23 cellular contexts compared by ENCODE assay signal in genomic region chr9:12712532-12712931, GRCh38. TPM values are rescaled to one million over a fixed set of nuclear protein-coding genes. Genes with fewer than 3 reads are reported as not detected.
"Had no signal": no experiment of that assay in that cellular context is flagged by ENCODE, and none has a peak within 500 bp of the region (broad histone marks: within the 10 kb centered on the region; RNA-seq: fewer than 3 reads in every experiment).

No MANE protein-coding gene starts in this region.

- H3K9me3 ChIP-seq: ovary, right atrium auricular region, sigmoid colon, stomach, thoracic aorta, transverse colon had no signal

- H3K4me1 ChIP-seq: foreskin keratinocyte, right atrium auricular region, sigmoid colon, stomach, transverse colon had no signal

- H3K27ac ChIP-seq: coronary artery, foreskin keratinocyte, hepatocyte, ovary, right atrium auricular region, sigmoid colon, stomach, thoracic aorta, transverse colon had no signal

- H3K27me3 ChIP-seq: foreskin keratinocyte, hepatocyte, ovary, right atrium auricular region, sigmoid colon, stomach, transverse colon had no signal

- H3K4me3 ChIP-seq: coronary artery, hepatocyte, ovary, right atrium auricular region, sigmoid colon, stomach, thoracic aorta, transverse colon had no signal

- DNase-seq: effector CD4-positive, alpha-beta T cell; endodermal cell; erythroblast; foreskin keratinocyte; head of caudate nucleus; left colon; natural killer cell; ovary; sigmoid colon; small intestine; stimulated activated CD4-positive, alpha-beta T cell treated with anti-CD3 and anti-CD28 coated beads, Interleukin-12 subunit alpha, Interleukin-12 subunit beta, amount 100 ng/mL, for 4 hours; stimulated activated naive CD4-positive, alpha-beta T cell; stomach; substantia nigra; transverse colon had no signal

- H2AFZ ChIP-seq: hepatocyte had no signal

- H3K4me2 ChIP-seq: hepatocyte had no signal

- FAIRE-seq: endothelial cell of umbilical vein had no signal

- H3K36me3 ChIP-seq: ovary, right atrium auricular region, sigmoid colon, stomach, thoracic aorta, transverse colon had no signal

- H3K79me2 ChIP-seq: hepatocyte had no signal

- ATAC-seq: foreskin keratinocyte, left colon, natural killer cell had no signal

RNA-seq across cellular contexts. Expression of gene TYRP1, which starts 19.3 kb away (rescaled TPM):
- total RNA-seq: endothelial cell of umbilical vein, kidney epithelial cell, myocyte, natural killer cell, neural crest cell, ovary had no signal
